In the genomic region with DNA sequence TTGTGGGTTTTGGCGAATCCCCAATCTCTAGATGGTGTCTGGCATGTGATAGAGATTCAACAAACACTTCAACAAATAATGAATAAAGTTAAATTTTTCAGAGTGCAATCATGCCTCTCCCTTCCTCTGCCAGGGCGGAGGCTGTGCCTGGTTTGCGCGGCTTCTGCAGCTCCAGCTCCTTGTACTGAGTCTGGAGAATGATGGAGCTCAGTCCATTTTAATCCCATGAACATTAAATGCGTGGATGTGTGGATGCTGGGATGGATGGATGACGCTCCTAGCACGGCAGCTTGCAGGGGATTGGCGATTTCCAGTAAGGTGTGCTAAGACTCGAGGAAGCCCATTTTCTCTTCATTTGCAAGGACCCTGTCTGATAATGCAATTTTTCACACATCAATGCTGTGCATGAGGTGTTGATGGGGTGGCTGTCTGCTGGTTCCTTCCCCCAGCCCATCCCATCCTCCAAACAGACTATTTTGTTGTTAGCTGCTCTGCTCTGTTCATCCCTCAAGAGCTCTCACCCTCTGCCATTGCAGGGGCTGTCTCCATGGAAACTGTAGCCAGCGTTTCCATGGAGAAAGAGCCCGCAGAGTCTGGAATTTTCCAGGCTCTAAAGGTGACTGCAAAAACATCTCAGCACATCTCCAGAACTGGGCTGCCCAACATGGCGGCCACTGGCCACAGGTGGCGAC, we compare ENCODE assay signal across 19 cellular contexts.
"Had no signal": no experiment of that assay in that cellular context is flagged by ENCODE, and none has a peak within 500 bp of the region (broad histone marks: within the 10 kb centered on the region; RNA-seq: fewer than 3 reads in every experiment).

No MANE protein-coding gene starts in this region.

- H3K4me1 Mint-ChIP-seq: activated CD4-positive, alpha-beta memory T cell treated with anti-CD3 and anti-CD28 coated beads, Interleukin-2, amount 10 ng/mL, durations not matched to agents 7 days and 5 days; immature natural killer cell; naive B cell had no signal

- ATAC-seq: activated naive CD4-positive, alpha-beta T cell treated with anti-CD3 and anti-CD28 coated beads, Interleukin-2, amount 50 U/mL, for 72 hours; activated T-cell treated with anti-CD3 and anti-CD28 coated beads, Interleukin-2, amount 50 U/mL, for 4 hours; effector memory CD8-positive, alpha-beta T cell; heart left ventricle; left colon; right cardiac atrium had no signal

- DNase-seq: activated CD4-positive, alpha-beta memory T cell treated with anti-CD3 and anti-CD28 coated beads, Interleukin-2, amount 10 ng/mL, durations not matched to agents 7 days and 5 days; activated CD4-positive, alpha-beta T cell treated with anti-CD3 and anti-CD28 coated beads for 4 hours; activated effector memory CD4-positive, alpha-beta T cell treated with anti-CD3 and anti-CD28 coated beads, Interleukin-2, amount 50 U/mL, for 16 hours; activated T-cell treated with anti-CD3 and anti-CD28 coated beads, Interleukin-2, amount 50 U/mL, for 4 hours; amniotic stem cell; cerebellar nuclear complex; effector memory CD8-positive, alpha-beta T cell; heart left ventricle; immature natural killer cell; left colon; naive B cell; right cardiac atrium; small intestine; stimulated activated CD4-positive, alpha-beta T cell treated with anti-CD3 and anti-CD28 coated beads, Interleukin-4, amount 100 ng/mL, for 24 hours; stimulated activated naive CD4-positive, alpha-beta T cell treated with Interleukin-2 at 50 U/mL for 16 hours; T-helper 2 cell; trophoblast cell had no signal

- H3K4me3 Mint-ChIP-seq: activated CD4-positive, alpha-beta memory T cell treated with anti-CD3 and anti-CD28 coated beads, Interleukin-2, amount 10 ng/mL, durations not matched to agents 7 days and 5 days; activated T-cell treated with anti-CD3 and anti-CD28 coated beads, Interleukin-2, amount 50 U/mL, for 4 hours; dendritic cell treated with granulocyte-macrophage colony-stimulating factor and Interleukin-4, amounts not matched to agents 40 ng/mL and 50 ng/mL, for 4 days; effector memory CD8-positive, alpha-beta T cell; immature natural killer cell had no signal

- H3K27ac Mint-ChIP-seq: activated CD4-positive, alpha-beta memory T cell treated with anti-CD3 and anti-CD28 coated beads, Interleukin-2, amount 10 ng/mL, durations not matched to agents 7 days and 5 days; activated naive CD4-positive, alpha-beta T cell treated with anti-CD3 and anti-CD28 coated beads, Interleukin-2, amount 50 U/mL, for 72 hours; dendritic cell treated with granulocyte-macrophage colony-stimulating factor and Interleukin-4, amounts not matched to agents 40 ng/mL and 50 ng/mL, for 4 days; effector memory CD8-positive, alpha-beta T cell; immature natural killer cell; naive B cell had no signal
